In the genomic region with DNA sequence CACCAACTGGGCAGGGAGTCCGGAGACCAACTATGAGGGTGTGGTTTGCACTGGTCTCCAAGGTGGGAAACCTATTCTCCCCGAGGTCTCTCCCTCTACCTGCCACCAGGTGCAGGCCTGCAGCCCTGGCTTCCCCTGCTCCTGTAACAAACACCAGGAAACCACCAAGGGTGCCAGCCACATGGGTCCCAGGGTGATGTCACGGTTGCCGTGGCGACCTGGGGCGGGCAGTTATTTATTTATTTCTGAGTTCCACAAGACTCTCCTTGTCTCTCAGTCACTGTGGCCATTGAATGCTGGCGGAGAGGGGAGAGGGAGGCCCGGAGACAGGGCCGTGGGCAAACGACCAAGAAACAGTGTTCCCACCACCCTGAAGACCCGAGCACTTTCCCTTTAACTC, we compare ENCODE assay signal across 10 cellular contexts. TPM values are rescaled to one million over a fixed set of nuclear protein-coding genes. Genes with fewer than 3 reads are reported as not detected.
A peak's percentile ranks its signal among the peaks of the same experiment; 100 is the strongest.
DNase-seq lines count a peak whose midpoint lies in the region; ATAC-seq and TF ChIP-seq lines count a peak whose summit lies in the region.
"Had no signal": no experiment of that assay in that cellular context is flagged by ENCODE, and none has a peak within 500 bp of the region (broad histone marks: within the 10 kb centered on the region; RNA-seq: fewer than 3 reads in every experiment).

No MANE protein-coding gene starts in this region.

- peak; percentile 89 for DNase-seq in COLO668 (lab: John Stamatoyannopoulos, UW; ENCODE audit: unreplicated experiment)
- peak; percentile 85 for DNase-seq in SW480 (ENCODE audit: low spot score)
- DNase-seq in left kidney (ENCODE audit: low read depth, low spot score), result peak; percentile 76
- no peak for DNase-seq in naive thymus-derived CD8-positive, alpha-beta T cell
- no peak for DNase-seq in NCI-H1694 treated with DMSO at 0.1 percent for 48 hours (lab: John Stamatoyannopoulos, UW)
- DNase-seq in HCEC 1CT, result no peak
- DNase-seq: foreskin keratinocyte had no signal

- TF ChIP-seq RAD21 in Ishikawa (IDR thresholded peaks at IDR 0.05; ENCODE audit: low read depth), result no peak

- H3K4me1 Mint-ChIP-seq in naive thymus-derived CD8-positive, alpha-beta T cell, result no peaks in the 10 kb centered on the region

- H3K27ac Mint-ChIP-seq in naive thymus-derived CD8-positive, alpha-beta T cell, result peak overlapping the region in 1 of 10 donors; percentile 65

- H3K27me3 Mint-ChIP-seq in naive thymus-derived CD8-positive, alpha-beta T cell, result peaks cover 0 to 12% (median 0%) of the 10 kb centered on the region in 5 donors

- no peaks in the 10 kb centered on the region for H3K36me3 Mint-ChIP-seq in naive thymus-derived CD8-positive, alpha-beta T cell

- TF ChIP-seq EP300 in Ishikawa (IDR thresholded peaks at IDR 0.05; ENCODE audit: borderline replicate concordance), result no peak

- POLR2A ChIA-PET in naive thymus-derived CD8-positive, alpha-beta T cell (lab: Charles Lee), result no interaction called here

- H3K9me3 Mint-ChIP-seq in naive thymus-derived CD8-positive, alpha-beta T cell, result no peaks in the 10 kb centered on the region

- H3K4me3 Mint-ChIP-seq in naive thymus-derived CD8-positive, alpha-beta T cell, result no peak overlapping the region

- no peak for ATAC-seq in naive thymus-derived CD8-positive, alpha-beta T cell
- ATAC-seq in GM21723 (IDR thresholded peaks at IDR 0.05; ENCODE audit: unreplicated experiment), result no peak
- ATAC-seq: foreskin keratinocyte had no signal

TF ChIP-seq in Ishikawa, 13 proteins besides CTCF, POLR2A, EP300 and RAD21:
- TF ChIP-seq, protein P1, sequence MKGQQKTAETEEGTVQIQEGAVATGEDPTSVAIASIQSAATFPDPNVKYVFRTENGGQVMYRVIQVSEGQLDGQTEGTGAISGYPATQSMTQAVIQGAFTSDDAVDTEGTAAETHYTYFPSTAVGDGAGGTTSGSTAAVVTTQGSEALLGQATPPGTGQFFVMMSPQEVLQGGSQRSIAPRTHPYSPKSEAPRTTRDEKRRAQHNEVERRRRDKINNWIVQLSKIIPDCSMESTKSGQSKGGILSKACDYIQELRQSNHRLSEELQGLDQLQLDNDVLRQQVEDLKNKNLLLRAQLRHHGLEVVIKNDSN (IDR thresholded peaks at IDR 0.05), result no peak
- no peak for TF ChIP-seq TAF1 (IDR thresholded peaks at IDR 0.05; ENCODE audit: low read depth)
- TF ChIP-seq TEAD4 (IDR thresholded peaks at IDR 0.05), result no peak
- no peak for TF ChIP-seq ZBTB7A (IDR thresholded peaks at IDR 0.05; ENCODE audit: low read depth)
- TF ChIP-seq, protein P2, sequence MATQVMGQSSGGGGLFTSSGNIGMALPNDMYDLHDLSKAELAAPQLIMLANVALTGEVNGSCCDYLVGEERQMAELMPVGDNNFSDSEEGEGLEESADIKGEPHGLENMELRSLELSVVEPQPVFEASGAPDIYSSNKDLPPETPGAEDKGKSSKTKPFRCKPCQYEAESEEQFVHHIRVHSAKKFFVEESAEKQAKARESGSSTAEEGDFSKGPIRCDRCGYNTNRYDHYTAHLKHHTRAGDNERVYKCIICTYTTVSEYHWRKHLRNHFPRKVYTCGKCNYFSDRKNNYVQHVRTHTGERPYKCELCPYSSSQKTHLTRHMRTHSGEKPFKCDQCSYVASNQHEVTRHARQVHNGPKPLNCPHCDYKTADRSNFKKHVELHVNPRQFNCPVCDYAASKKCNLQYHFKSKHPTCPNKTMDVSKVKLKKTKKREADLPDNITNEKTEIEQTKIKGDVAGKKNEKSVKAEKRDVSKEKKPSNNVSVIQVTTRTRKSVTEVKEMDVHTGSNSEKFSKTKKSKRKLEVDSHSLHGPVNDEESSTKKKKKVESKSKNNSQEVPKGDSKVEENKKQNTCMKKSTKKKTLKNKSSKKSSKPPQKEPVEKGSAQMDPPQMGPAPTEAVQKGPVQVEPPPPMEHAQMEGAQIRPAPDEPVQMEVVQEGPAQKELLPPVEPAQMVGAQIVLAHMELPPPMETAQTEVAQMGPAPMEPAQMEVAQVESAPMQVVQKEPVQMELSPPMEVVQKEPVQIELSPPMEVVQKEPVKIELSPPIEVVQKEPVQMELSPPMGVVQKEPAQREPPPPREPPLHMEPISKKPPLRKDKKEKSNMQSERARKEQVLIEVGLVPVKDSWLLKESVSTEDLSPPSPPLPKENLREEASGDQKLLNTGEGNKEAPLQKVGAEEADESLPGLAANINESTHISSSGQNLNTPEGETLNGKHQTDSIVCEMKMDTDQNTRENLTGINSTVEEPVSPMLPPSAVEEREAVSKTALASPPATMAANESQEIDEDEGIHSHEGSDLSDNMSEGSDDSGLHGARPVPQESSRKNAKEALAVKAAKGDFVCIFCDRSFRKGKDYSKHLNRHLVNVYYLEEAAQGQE (IDR thresholded peaks at IDR 0.05; ENCODE audit: low read depth), result no peak
- TF ChIP-seq CREB1 (IDR thresholded peaks at IDR 0.05; ENCODE audit: low read depth), result no peak
- no peak for TF ChIP-seq TCF12 (IDR thresholded peaks at IDR 0.05; ENCODE audit: low read depth)
- TF ChIP-seq, protein P3, sequence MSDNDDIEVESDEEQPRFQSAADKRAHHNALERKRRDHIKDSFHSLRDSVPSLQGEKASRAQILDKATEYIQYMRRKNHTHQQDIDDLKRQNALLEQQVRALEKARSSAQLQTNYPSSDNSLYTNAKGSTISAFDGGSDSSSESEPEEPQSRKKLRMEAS (IDR thresholded peaks at IDR 0.05), result peak; percentile 37; the same call in 1 of the 2 replicates
- no peak for TF ChIP-seq NFIC (IDR thresholded peaks at IDR 0.05)

RNA-seq across cellular contexts. Expression of a gene that starts 27.1 kb away (rescaled TPM):
- total RNA-seq in naive thymus-derived CD8-positive, alpha-beta T cell, result not detected
- polyA plus RNA-seq in naive thymus-derived CD8-positive, alpha-beta T cell, result not detected
- total RNA-seq: foreskin keratinocyte had no signal
- polyA plus RNA-seq: adipose tissue, foreskin keratinocyte had no signal

RNA-seq across cellular contexts. Expression of a gene that starts 48.4 kb away (rescaled TPM):
- under 1 TPM in 1 of 2 experiments, not detected in 1; 0.18 TPM for total RNA-seq in naive thymus-derived CD8-positive, alpha-beta T cell
- polyA plus RNA-seq in naive thymus-derived CD8-positive, alpha-beta T cell, result under 1 TPM in 2 of 3 donors, not detected in 1; 0.02 to 0.07 TPM

Comparison
In these comparisons a context has a peak if more than half of its experiments do, and no peak if none do; other contexts are left out.
1. DNase-seq: peak in COLO668 (single experiment), SW480 (single experiment) and left kidney (single experiment); none in naive thymus-derived CD8-positive, alpha-beta T cell (0 of 10), NCI-H1694 treated with DMSO at 0.1 percent for 48 hours (single experiment) and HCEC 1CT (single experiment).